1 cellular context compared by ENCODE assay signal in the genomic region with DNA sequence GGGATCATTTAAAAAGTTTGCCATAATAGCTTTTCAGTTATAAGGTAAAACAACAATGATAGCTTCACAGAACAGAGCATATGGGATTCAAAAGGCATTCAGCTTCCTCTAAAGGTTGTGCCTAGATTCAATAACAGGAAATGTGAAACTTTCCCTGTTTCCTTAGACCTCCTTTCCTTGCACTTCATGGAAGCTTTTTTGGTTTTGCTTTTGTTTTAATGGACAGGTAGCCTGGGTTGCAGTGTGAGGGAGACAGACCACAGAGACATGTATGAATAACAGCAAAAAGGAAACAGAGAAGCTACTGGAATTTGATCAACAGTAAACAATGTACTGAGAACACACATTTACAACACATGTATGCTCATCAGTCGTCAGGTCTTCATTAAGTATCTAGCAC.
TF ChIP-seq lines count a peak whose summit lies in the region.

No MANE protein-coding gene starts in this region.

TF ChIP-seq in SK-N-SH treated with all-trans-retinoic acid at 6 μM for 48 hours, 23 proteins besides CTCF, POLR2A, EP300 and RAD21 (continued from another document):
- TF ChIP-seq, protein P1, sequence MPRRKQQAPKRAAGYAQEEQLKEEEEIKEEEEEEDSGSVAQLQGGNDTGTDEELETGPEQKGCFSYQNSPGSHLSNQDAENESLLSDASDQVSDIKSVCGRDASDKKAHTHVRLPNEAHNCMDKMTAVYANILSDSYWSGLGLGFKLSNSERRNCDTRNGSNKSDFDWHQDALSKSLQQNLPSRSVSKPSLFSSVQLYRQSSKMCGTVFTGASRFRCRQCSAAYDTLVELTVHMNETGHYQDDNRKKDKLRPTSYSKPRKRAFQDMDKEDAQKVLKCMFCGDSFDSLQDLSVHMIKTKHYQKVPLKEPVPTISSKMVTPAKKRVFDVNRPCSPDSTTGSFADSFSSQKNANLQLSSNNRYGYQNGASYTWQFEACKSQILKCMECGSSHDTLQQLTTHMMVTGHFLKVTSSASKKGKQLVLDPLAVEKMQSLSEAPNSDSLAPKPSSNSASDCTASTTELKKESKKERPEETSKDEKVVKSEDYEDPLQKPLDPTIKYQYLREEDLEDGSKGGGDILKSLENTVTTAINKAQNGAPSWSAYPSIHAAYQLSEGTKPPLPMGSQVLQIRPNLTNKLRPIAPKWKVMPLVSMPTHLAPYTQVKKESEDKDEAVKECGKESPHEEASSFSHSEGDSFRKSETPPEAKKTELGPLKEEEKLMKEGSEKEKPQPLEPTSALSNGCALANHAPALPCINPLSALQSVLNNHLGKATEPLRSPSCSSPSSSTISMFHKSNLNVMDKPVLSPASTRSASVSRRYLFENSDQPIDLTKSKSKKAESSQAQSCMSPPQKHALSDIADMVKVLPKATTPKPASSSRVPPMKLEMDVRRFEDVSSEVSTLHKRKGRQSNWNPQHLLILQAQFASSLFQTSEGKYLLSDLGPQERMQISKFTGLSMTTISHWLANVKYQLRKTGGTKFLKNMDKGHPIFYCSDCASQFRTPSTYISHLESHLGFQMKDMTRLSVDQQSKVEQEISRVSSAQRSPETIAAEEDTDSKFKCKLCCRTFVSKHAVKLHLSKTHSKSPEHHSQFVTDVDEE (CRISPR knock-in tag; IDR thresholded peaks at IDR 0.05): no peak
- no peak for TF ChIP-seq GLIS3 (CRISPR knock-in tag; IDR thresholded peaks at IDR 0.05)
